Comparison of ENCODE assay signal across 20 cellular contexts in genomic region chr1:233381806-233382205, GRCh38. TPM values are rescaled to one million over a fixed set of nuclear protein-coding genes. Genes with fewer than 3 reads are reported as not detected.
DNase-seq lines count a peak whose midpoint lies in the region; ATAC-seq, FAIRE-seq and TF ChIP-seq lines count a peak whose summit lies in the region.
"Had no signal": no experiment of that assay in that cellular context is flagged by ENCODE, and none has a peak within 500 bp of the region (broad histone marks: within the 10 kb centered on the region; RNA-seq: fewer than 3 reads in every experiment).

No MANE protein-coding gene starts in this region.

- DNase-seq in A549 (ENCODE audit: low read depth in 1 of 2, low spot score in 1 of 2) (no peak), M059J (ENCODE audit: low read depth) (peak; percentile 31), K562 (ENCODE audit: extremely low read depth in 1 of 4, low spot score in 3 of 4) (no peak), D341Med (ENCODE audit: low spot score) (no peak)
- no peak for DNase-seq in CD8-positive, alpha-beta memory T cell
- DNase-seq: ACHN; BE2C; C1 segment of cervical spinal cord; Caco-2; Calu3; CD4-positive, alpha-beta memory T cell; CD4-positive, CD25-positive, alpha-beta regulatory T cell; DMS79 treated with DMSO at 0.1 percent for 48 hours; GF-D8 had no signal

- no TSS peak for BruUV-seq in K562 (replicated peaks; lab: Mats Ljungman, UMichigan)

- TF ChIP-seq CTCF in A549 (IDR thresholded peaks at IDR 0.05) (no peak), K562 (IDR thresholded peaks at IDR 0.05 in 2 of 3, conservative IDR thresholded peaks at IDR 0.05 in 1 of 3; ENCODE audit: insufficient read depth in 2 of 3, low read depth in 1 of 3, low read length in 3 of 3) (no peak)

- H3K9me3 ChIP-seq in A549 (peaks cover 13% of the 10 kb centered on the region), K562 (replicated peaks; ENCODE audit: control insufficient read depth, insufficient read depth, low read depth, low read length) (no peaks in the 10 kb centered on the region)
- no peaks in the 10 kb centered on the region for H3K9me3 ChIP-seq in CD8-positive, alpha-beta memory T cell (ENCODE audit: low read length)
- H3K9me3 ChIP-seq: BE2C, Caco-2 had no signal

- no peak overlapping the region for H2AFZ ChIP-seq in K562 (ENCODE audit: low read depth, low read length)

- TF ChIP-seq EP300 in A549 (IDR thresholded peaks at IDR 0.05), result no peak
- TF ChIP-seq EP300 in K562 (IDR thresholded peaks at IDR 0.05; ENCODE audit: low read length), result no peak

- peaks cover 6 to 15% (median 10%) of the 10 kb centered on the region in 3 donors for H3K36me3 Mint-ChIP-seq in CD8-positive, alpha-beta memory T cell

- H3K27me3 Mint-ChIP-seq in CD8-positive, alpha-beta memory T cell, result peaks cover 0 to 3% of the 10 kb centered on the region in 2 donors
- H3K27me3 Mint-ChIP-seq: CD4-positive, alpha-beta memory T cell had no signal

- H3K4me3 Mint-ChIP-seq in CD8-positive, alpha-beta memory T cell, result no peak overlapping the region
- H3K4me3 Mint-ChIP-seq: CD14-positive monocyte; CD4-positive, alpha-beta memory T cell; CD4-positive, CD25-positive, alpha-beta regulatory T cell had no signal

- POLR2A ChIA-PET in A549 (lab: Yijun Ruan, JAX) (no interaction called here), K562 (lab: Yijun Ruan, JAX) (no interaction called here)
- POLR2A ChIA-PET in CD8-positive, alpha-beta memory T cell (lab: Charles Lee), result no interaction called here

- WGBS in A549 (ENCODE audit: missing lambda C conversion rate), result 70% methylated on average over 2 of the region's 2 CpGs
- WGBS in K562 (ENCODE audit: insufficient coverage, low coverage, missing lambda C conversion rate), result 2% methylated on average over 2 of the region's 2 CpGs

- H3K27ac Mint-ChIP-seq in CD8-positive, alpha-beta memory T cell, result no peak overlapping the region
- H3K27ac Mint-ChIP-seq: CD4-positive, alpha-beta memory T cell; CD4-positive, CD25-positive, alpha-beta regulatory T cell had no signal

- no peaks in the 10 kb centered on the region for H3K36me3 ChIP-seq in K562 (ENCODE audit: control insufficient read depth, insufficient read depth, low read length)
- H3K36me3 ChIP-seq in CD8-positive, alpha-beta memory T cell (ENCODE audit: insufficient read depth, low read length), result no peaks in the 10 kb centered on the region
- H3K36me3 ChIP-seq: BE2C had no signal

- CTCF ChIA-PET in A549 (lab: Yijun Ruan, JAX) (interaction anchor here (0.9 to 5.6 kb wide), 3 partner anchors 11 to 18 kb away, joined by 3 to 33 read pairs (median 3); no protein-coding TSS in a partner anchor), K562 (lab: Yijun Ruan, JAX; ENCODE audit: low intra/inter-chr PET ratio) (no interaction called here)
- CTCF ChIA-PET in CD8-positive, alpha-beta memory T cell (lab: Charles Lee), result no interaction called here

- no peaks in the 10 kb centered on the region for H4K20me1 ChIP-seq in K562 (replicated peaks; ENCODE audit: control insufficient read depth, insufficient read depth, low read length)
- H4K20me1 ChIP-seq: BLaER1 had no signal

- H3K9me3 Mint-ChIP-seq in CD8-positive, alpha-beta memory T cell, result peaks cover 0 to 4% (median 0%) of the 10 kb centered on the region in 5 donors

- intact Hi-C loops in K562 (cut with micrococcal nuclease), result no loop called here

- peaks cover 5% of the 10 kb centered on the region; the same call in 1 of the 3 replicates for H3K4me1 ChIP-seq in A549
- no peaks in the 10 kb centered on the region for H3K4me1 ChIP-seq in K562 (replicated peaks in 1 of 2; ENCODE audit: control insufficient read depth in 2 of 2, insufficient read depth in 2 of 2, low read length in 2 of 2)
- no peaks in the 10 kb centered on the region for H3K4me1 ChIP-seq in CD8-positive, alpha-beta memory T cell (ENCODE audit: insufficient read depth, low read length)
- H3K4me1 ChIP-seq: BE2C, BLaER1, Caco-2 had no signal

- TF ChIP-seq RAD21 in A549 (conservative IDR thresholded peaks at IDR 0.05 in 1 of 2, IDR thresholded peaks at IDR 0.05 in 1 of 2), result no peak
- TF ChIP-seq RAD21 in K562 (CRISPR knock-in tag; conservative IDR thresholded peaks at IDR 0.05 in 1 of 2, IDR thresholded peaks at IDR 0.05 in 1 of 2), result no peak

- H3K4me3 ChIP-seq in A549, result no peak overlapping the region
- H3K4me3 ChIP-seq in K562, result no peak overlapping the region
- no peak overlapping the region for H3K4me3 ChIP-seq in CD8-positive, alpha-beta memory T cell (ENCODE audit: low read length)
- H3K4me3 ChIP-seq: BLaER1 had no signal

- H3K9ac ChIP-seq in K562 (ENCODE audit: insufficient read depth in 1 of 2, low read depth in 2 of 2, low read length in 2 of 2), result no peak overlapping the region
- H3K9ac ChIP-seq: BLaER1 had no signal

- no peak for ATAC-seq in A549
- no peak for ATAC-seq in K562
- ATAC-seq in HG03565 (IDR thresholded peaks at IDR 0.05; ENCODE audit: unreplicated experiment), result no peak

- H3K27ac ChIP-seq in A549 (no peak overlapping the region), K562 (ENCODE audit: extremely low read depth, low read depth, low read length) (no peak overlapping the region)
- no peak overlapping the region for H3K27ac ChIP-seq in CD8-positive, alpha-beta memory T cell (ENCODE audit: low read depth, low read length)
- H3K27ac ChIP-seq: 22Rv1, BLaER1 had no signal

- no peaks in the 10 kb centered on the region for H3K79me2 ChIP-seq in K562 (ENCODE audit: control insufficient read depth, insufficient read depth, low read length)

- no peak for FAIRE-seq in A549 (lab: Jason Lieb, UNC)
- FAIRE-seq in K562 (lab: Jason Lieb, UNC), result peak; percentile 58
- FAIRE-seq: G401.6, GM19239 had no signal

- H3K4me2 ChIP-seq in A549, result no peak overlapping the region
- H3K4me2 ChIP-seq in K562 (ENCODE audit: insufficient read depth, low read length), result no peak overlapping the region
- H3K4me2 ChIP-seq: BLaER1 had no signal

- peaks cover 0 to 12% of the 10 kb centered on the region in 2 experiments; a peak in 2 of 5 replicates for H3K27me3 ChIP-seq in K562 (ENCODE audit: control insufficient read depth in 2 of 2, insufficient read depth in 2 of 2, low read length in 2 of 2)
- no peaks in the 10 kb centered on the region for H3K27me3 ChIP-seq in CD8-positive, alpha-beta memory T cell (ENCODE audit: insufficient read depth, low read length, poor library complexity, severe bottlenecking)
- H3K27me3 ChIP-seq: BE2C, BLaER1 had no signal

- H3K4me1 Mint-ChIP-seq in CD8-positive, alpha-beta memory T cell, result no peaks in the 10 kb centered on the region
- H3K4me1 Mint-ChIP-seq: CD14-positive monocyte; CD4-positive, alpha-beta memory T cell; CD4-positive, CD25-positive, alpha-beta regulatory T cell had no signal

- no peaks in the 10 kb centered on the region for H3K9me1 ChIP-seq in K562 (ENCODE audit: control insufficient read depth, insufficient read depth, low read length)

- TF ChIP-seq POLR2A in A549 (IDR thresholded peaks at IDR 0.05; ENCODE audit: low read length), result no peak
- no peak for TF ChIP-seq POLR2A in K562 (conservative IDR thresholded peaks at IDR 0.05)

- in situ Hi-C loops in K562 (cut with MboI), result loop anchor here (25.0 kb wide), 1 partner anchor 680 kb away; no protein-coding TSS in a partner anchor

TF ChIP-seq in A549, 52 proteins besides CTCF, POLR2A, EP300 and RAD21 (continues in another document):
- TF ChIP-seq TFCP2L1 (CRISPR knock-in tag; IDR thresholded peaks at IDR 0.05) (no peak), USF2 (IDR thresholded peaks at IDR 0.05) (no peak)

TF ChIP-seq in K562, 482 proteins besides CTCF, POLR2A, EP300 and RAD21 (continues in another document):
- no peak for TF ChIP-seq SMAD4 (CRISPR knock-in tag; conservative IDR thresholded peaks at IDR 0.05)
- no peak for TF ChIP-seq CHD1 (IDR thresholded peaks at IDR 0.05; ENCODE audit: low read length)
- no peak for TF ChIP-seq ATF2 (CRISPR knock-in tag; IDR thresholded peaks at IDR 0.05)
- TF ChIP-seq TBP (optimal IDR thresholded peaks at IDR 0.05; ENCODE audit: low read depth, low read length), result no peak
- no peak for TF ChIP-seq ZNF707 (CRISPR knock-in tag; conservative IDR thresholded peaks at IDR 0.05)

RNA-seq across cellular contexts. Expression of gene MAP3K21, which starts 54.3 kb away (rescaled TPM):
- polyA plus RNA-seq in A549 (2011; rRNA removed) (23.5 and 26.9 TPM in 2 replicates), A549 (2017; fragmentation: RNase III; extraction: RNeasy Plus Mini Kit Qiagen cat#74134 plus additional on column Dnase treatment) (14.0 to 14.4 TPM (median 14.2 TPM) in 3 replicates), K562 (2011; rRNA removed) (0.27 and 0.86 TPM in 2 replicates), K562 (2014; fragmentation: Illumina TruSeq; extraction: Trizol) (0.46 and 0.49 TPM in 2 replicates), K562 (2014; fragmentation: Nextera tagmentation; extraction: Ambion mirVana) (under 1 TPM; 0.24 to 0.34 TPM), K562 (2014; rRNA removed) (0.45 and 0.65 TPM in 2 replicates)
- 12.4 and 14.9 TPM in 2 replicates for polyA plus RNA-seq in A549 (2012; cell fraction: cytosol; rRNA removed)
- 21.3 and 22.7 TPM in 2 replicates for polyA plus RNA-seq in A549 (2012; cell fraction: nucleus; rRNA removed)
- polyA minus RNA-seq in A549 (2011; rRNA and poly(A)+ RNA removed), result 30.4 and 34.4 TPM in 2 replicates
- total RNA-seq in M059J (2014; rRNA removed; shearing (Covaris generic)), result 3.6 and 7.9 TPM in 2 replicates
- 0.83 and 1.2 TPM in 2 replicates for total RNA-seq in K562 (2011; cell fraction: chromatin; rRNA removed; ENCODE audit: low replicate concordance)
- 0.66 and 0.83 TPM in 2 replicates for total RNA-seq in K562 (2011; cell fraction: nucleolus; rRNA removed)
- 0.73 and 1.3 TPM in 2 replicates for total RNA-seq in K562 (2011; cell fraction: nucleoplasm; rRNA removed)
- total RNA-seq in K562 (2014; rRNA removed) (0.23 and 0.57 TPM in 2 replicates), K562 (2014; rRNA removed; fragmentation: Illumina TruSeq; extraction: Trizol) (0.58 and 0.67 TPM in 2 replicates), K562 (2015; rRNA removed; fragmentation: Illumina TruSeq; extraction: Trizol) (0.62 and 0.68 TPM in 2 replicates), K562 (2021) (0.58 and 0.76 TPM in 2 replicates)
- polyA plus RNA-seq in K562 (2011; cell fraction: cytosol; rRNA removed), result 0.28 and 0.48 TPM in 2 replicates
- 0.37 and 0.82 TPM in 2 replicates for polyA plus RNA-seq in K562 (2011; cell fraction: nucleus; rRNA removed)
- 0.38 and 0.43 TPM in 2 replicates for polyA plus RNA-seq in K562 (2012)
- polyA minus RNA-seq in K562 (2011; rRNA and poly(A)+ RNA removed), result 0.66 and 1.7 TPM in 2 replicates
- 0.55 and 0.57 TPM in 2 replicates for polyA minus RNA-seq in K562 (2011; cell fraction: cytosol; rRNA and poly(A)+ RNA removed)
- 0.33 and 0.67 TPM in 2 replicates for polyA minus RNA-seq in K562 (2011; cell fraction: nucleus; rRNA and poly(A)+ RNA removed)
- total RNA-seq in CD8-positive, alpha-beta memory T cell, result 1 to 10 TPM; 2.8 TPM
- polyA plus RNA-seq in CD8-positive, alpha-beta memory T cell, result 0.54 TPM
